Comparison of ENCODE assay signal across 8 cellular contexts in the genomic region with DNA sequence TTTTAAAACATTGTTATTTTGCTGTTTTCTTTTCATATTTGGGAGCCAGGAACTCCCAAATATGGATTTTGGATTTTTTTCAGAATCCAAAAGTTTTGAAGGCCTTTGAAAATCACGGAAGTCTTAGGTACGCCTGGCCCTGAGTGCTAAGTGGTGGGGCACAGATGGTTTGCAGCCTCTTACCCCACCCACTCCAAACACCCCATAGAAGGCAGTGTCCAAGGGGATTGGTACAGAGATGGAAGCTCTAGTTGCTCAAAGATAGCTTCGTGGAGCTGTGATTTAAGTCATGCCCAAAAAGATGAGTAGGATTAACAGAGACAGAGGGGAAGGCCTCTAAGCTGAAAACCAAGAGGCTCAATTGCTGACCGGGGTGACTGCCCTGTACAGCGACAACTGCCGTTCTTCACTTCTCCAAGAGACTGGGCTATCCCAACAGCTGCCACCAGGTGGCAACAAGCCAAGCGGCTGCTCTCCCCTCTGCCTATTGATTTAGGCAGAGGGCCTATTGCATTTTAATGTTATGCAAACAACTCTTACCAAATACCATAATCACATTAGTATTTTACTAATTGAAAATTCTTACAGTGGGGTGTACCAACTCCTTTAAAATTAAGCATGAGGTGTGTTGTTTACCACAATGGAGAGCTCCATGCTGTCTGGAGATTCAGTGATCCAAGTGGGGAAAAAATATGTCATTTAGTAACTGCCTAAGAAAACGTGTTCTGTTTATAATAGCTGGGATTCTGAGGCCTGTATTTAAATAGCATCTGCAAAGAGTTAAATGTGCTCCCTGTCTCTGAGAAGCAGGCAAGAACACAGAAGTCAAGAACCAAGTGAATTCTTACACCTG.
DNase-seq lines count a peak whose midpoint lies in the region; ATAC-seq and TF ChIP-seq lines count a peak whose summit lies in the region.

No MANE protein-coding gene starts in this region.

- no peak overlapping the region for H3K27ac Mint-ChIP-seq in activated T-cell treated with anti-CD3 and anti-CD28 coated beads, Interleukin-2, amount 50 U/mL, for 72 hours
- no peak overlapping the region for H3K27ac Mint-ChIP-seq in neural progenitor cell

- no peaks in the 10 kb centered on the region for H3K36me3 Mint-ChIP-seq in activated T-cell treated with anti-CD3 and anti-CD28 coated beads, Interleukin-2, amount 50 U/mL, for 72 hours (ENCODE audit: insufficient read depth in 2 of 2)
- H3K36me3 Mint-ChIP-seq in neural progenitor cell, result peaks cover 4% of the 10 kb centered on the region

- H3K27me3 Mint-ChIP-seq in activated T-cell treated with anti-CD3 and anti-CD28 coated beads, Interleukin-2, amount 50 U/mL, for 72 hours (ENCODE audit: low read depth), result no peaks in the 10 kb centered on the region
- peaks cover 4% of the 10 kb centered on the region for H3K27me3 Mint-ChIP-seq in neural progenitor cell (ENCODE audit: insufficient read depth, low read depth)

- H3K9me3 Mint-ChIP-seq in activated T-cell treated with anti-CD3 and anti-CD28 coated beads, Interleukin-2, amount 50 U/mL, for 72 hours, result no peaks in the 10 kb centered on the region
- H3K9me3 Mint-ChIP-seq in neural progenitor cell, result peaks cover 10% of the 10 kb centered on the region

- H3F3A ChIP-seq in neural progenitor cell (ENCODE audit: low read depth), result no peaks in the 10 kb centered on the region

- no peak for TF ChIP-seq POLR2A in stomach (IDR thresholded peaks at IDR 0.05)

- intact Hi-C loops in stomach (cut with DNase I; ENCODE audit: low total_unique reads), result loop anchor here (5.0 kb wide), 1 partner anchor 375 kb away; no protein-coding TSS in a partner anchor

- H3K4me1 ChIP-seq in neural progenitor cell (peaks cover 9% of the 10 kb centered on the region), stomach (peaks cover 0 to 7% (median 5%) of the 10 kb centered on the region in 4 donors)

- WGBS in stomach, 5 donors, result 18 to 29% (median 24%) methylated on average over 8 of the region's 8 CpGs

- ATAC-seq in activated T-cell treated with anti-CD3 and anti-CD28 coated beads, Interleukin-2, amount 50 U/mL, for 72 hours (replicated peaks in 1 of 2), result peak; percentile 87
- no peak for ATAC-seq in HG03442 (IDR thresholded peaks at IDR 0.05; ENCODE audit: unreplicated experiment)

- H3K4me3 ChIP-seq in fibroblast of pulmonary artery (replicated peaks; ENCODE audit: low read depth, low read length), result no peak overlapping the region
- H3K4me3 ChIP-seq in neural progenitor cell, result no peak overlapping the region
- no peak overlapping the region for H3K4me3 ChIP-seq in stomach

- H3K9me3 ChIP-seq in neural progenitor cell (ENCODE audit: low read depth), result peaks cover 6% of the 10 kb centered on the region
- no peaks in the 10 kb centered on the region for H3K9me3 ChIP-seq in stomach

- H3K9ac ChIP-seq in neural progenitor cell, result no peak overlapping the region

- H3K4me2 ChIP-seq in neural progenitor cell, result no peak overlapping the region

- peak; percentile 7 for DNase-seq in GF-D8 (lab: John Stamatoyannopoulos, UW)
- peak; percentile 57 for DNase-seq in LHCN-M2 (ENCODE audit: low read depth)
- DNase-seq in RKO (ENCODE audit: low spot score), result peak; percentile 77
- DNase-seq in activated T-cell treated with anti-CD3 and anti-CD28 coated beads, Interleukin-2, amount 50 U/mL, for 72 hours, result peak; percentile 86 to 87
- peak; percentile 70 for DNase-seq in fibroblast of pulmonary artery (ENCODE audit: low read depth)
- peak; percentile 90 for DNase-seq in neural progenitor cell (ENCODE audit: low spot score)
- DNase-seq in stomach, result peak; percentile 90

- no peak for TF ChIP-seq EP300 in stomach (IDR thresholded peaks at IDR 0.05)

- H3K4me3 Mint-ChIP-seq in activated T-cell treated with anti-CD3 and anti-CD28 coated beads, Interleukin-2, amount 50 U/mL, for 72 hours, result no peak overlapping the region
- H3K4me3 Mint-ChIP-seq in neural progenitor cell, result no peak overlapping the region

- no peak overlapping the region for H3K27ac ChIP-seq in neural progenitor cell
- H3K27ac ChIP-seq in stomach, result no peak overlapping the region

- H3K4me1 Mint-ChIP-seq in activated T-cell treated with anti-CD3 and anti-CD28 coated beads, Interleukin-2, amount 50 U/mL, for 72 hours (ENCODE audit: low read depth), result no peaks in the 10 kb centered on the region
- H3K4me1 Mint-ChIP-seq in neural progenitor cell, result no peaks in the 10 kb centered on the region

- H4K20me1 ChIP-seq in neural progenitor cell (ENCODE audit: low read depth), result no peaks in the 10 kb centered on the region

- H3K79me2 ChIP-seq in neural progenitor cell (ENCODE audit: low read depth), result no peaks in the 10 kb centered on the region

- TF ChIP-seq CTCF in fibroblast of pulmonary artery (IDR thresholded peaks at IDR 0.05; ENCODE audit: low read length, missing control alignments), result peak; percentile 95
- peak; percentile 92 for TF ChIP-seq CTCF in neural progenitor cell (IDR thresholded peaks at IDR 0.05)
- peak in 5 of 7 experiments; percentile 67 to 88 (median 76) for TF ChIP-seq CTCF in stomach (IDR thresholded peaks at IDR 0.05)

- H3K36me3 ChIP-seq in neural progenitor cell (no peaks in the 10 kb centered on the region), stomach (peaks cover 0 to 23% (median 2%) of the 10 kb centered on the region in 4 donors)

- H3K27me3 ChIP-seq in neural progenitor cell (no peaks in the 10 kb centered on the region), stomach (no peaks in the 10 kb centered on the region)

- no peak overlapping the region for H2AFZ ChIP-seq in neural progenitor cell (replicated peaks)

Comparison
In these comparisons a context has a peak if more than half of its experiments do, and no peak if none do; other contexts are left out.
1. DNase-seq: peak in every context shown above with its lines; median percentile 90 in neural progenitor cell; 90 in stomach; 86 in activated T-cell treated with anti-CD3 and anti-CD28 coated beads, Interleukin-2, amount 50 U/mL, for 72 hours; 77 in RKO; 70 in fibroblast of pulmonary artery; 57 in LHCN-M2; 7 in GF-D8.